Comparison of ENCODE assay signal across 22 cellular contexts in the genomic region with DNA sequence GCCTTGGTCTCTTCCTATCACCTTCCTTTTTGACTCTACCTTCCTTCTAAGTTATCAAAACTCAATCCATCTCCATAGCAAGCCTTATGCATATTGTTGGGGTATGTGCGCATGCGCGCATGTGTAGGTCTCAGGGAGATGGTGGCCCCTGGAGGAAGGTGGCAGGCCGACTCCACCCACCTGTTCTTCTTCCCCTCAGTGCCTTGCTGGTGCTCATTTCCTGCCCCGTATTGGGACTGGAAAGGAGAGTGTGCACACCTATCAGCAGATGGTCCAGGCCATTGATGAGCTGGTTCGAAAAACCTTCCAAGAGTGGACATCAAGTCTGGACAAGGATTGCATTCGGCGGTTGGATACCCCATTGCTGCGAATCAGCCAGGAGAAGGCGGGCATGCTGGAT. TPM values are rescaled to one million over a fixed set of nuclear protein-coding genes. Genes with fewer than 3 reads are reported as not detected.
"Had no signal": no experiment of that assay in that cellular context is flagged by ENCODE, and none has a peak within 500 bp of the region (broad histone marks: within the 10 kb centered on the region; RNA-seq: fewer than 3 reads in every experiment).

No MANE protein-coding gene starts in this region.

- H3K9me3 Mint-ChIP-seq: nephron; stimulated activated effector memory CD8-positive, alpha-beta T cell treated with anti-CD3 and anti-CD28 coated beads, Interleukin-12 subunit alpha, Interleukin-12 subunit beta, amount 100 ng/mL, for 72 hours; type B pancreatic cell had no signal

- H3K4me3 ChIP-seq: dorsolateral prefrontal cortex, heart left ventricle, lung, psoas muscle, right lobe of liver, suprapubic skin, thyroid gland had no signal

- DNase-seq: cortex of kidney; dorsolateral prefrontal cortex; effector CD8-positive, alpha-beta T cell; heart left ventricle; hippocampal formation; left colon; left ventricle myocardium superior; mesenchymal stem cell; psoas muscle; right lobe of liver; stimulated activated CD4-positive, alpha-beta T cell treated with anti-CD3 and anti-CD28 coated beads, Interleukin-4, amount 100 ng/mL, for 1 hour; stimulated activated CD8-positive, alpha-beta memory T cell treated with anti-CD3 and anti-CD28 coated beads, Interleukin-4, amount 100 ng/mL, for 48 hours; stimulated activated naive CD8-positive, alpha-beta T cell treated with anti-CD3 and anti-CD28 coated beads, Interleukin-15, Interleukin-2, amounts not matched to agents 100 U/mL and 50 U/mL, for 24 hours; thyroid gland had no signal

- H3K9me3 ChIP-seq: heart left ventricle, psoas muscle, right lobe of liver, suprapubic skin, thyroid gland had no signal

- FAIRE-seq: frontal cortex had no signal

- H2AFZ ChIP-seq: parathyroid adenoma had no signal

- H3K36me3 Mint-ChIP-seq: stimulated activated effector memory CD8-positive, alpha-beta T cell treated with anti-CD3 and anti-CD28 coated beads, Interleukin-12 subunit alpha, Interleukin-12 subunit beta, amount 100 ng/mL, for 72 hours; type B pancreatic cell had no signal

- H3K27me3 ChIP-seq: right lobe of liver, thyroid gland had no signal

- H3K4me1 ChIP-seq: psoas muscle, right lobe of liver had no signal

- H3K36me3 ChIP-seq: heart left ventricle, right lobe of liver, suprapubic skin, thyroid gland had no signal

- H3K79me2 ChIP-seq: parathyroid adenoma had no signal

- H3K4me3 Mint-ChIP-seq: nephron; stimulated activated effector memory CD8-positive, alpha-beta T cell treated with anti-CD3 and anti-CD28 coated beads, Interleukin-12 subunit alpha, Interleukin-12 subunit beta, amount 100 ng/mL, for 72 hours; type B pancreatic cell had no signal

- H3K27ac ChIP-seq: dorsolateral prefrontal cortex, heart left ventricle, parathyroid adenoma, psoas muscle, right lobe of liver, suprapubic skin, thyroid gland had no signal

- H3K27ac Mint-ChIP-seq: stimulated activated effector memory CD8-positive, alpha-beta T cell treated with anti-CD3 and anti-CD28 coated beads, Interleukin-12 subunit alpha, Interleukin-12 subunit beta, amount 100 ng/mL, for 72 hours; type B pancreatic cell had no signal

- H3K4me1 Mint-ChIP-seq: stimulated activated effector memory CD8-positive, alpha-beta T cell treated with anti-CD3 and anti-CD28 coated beads, Interleukin-12 subunit alpha, Interleukin-12 subunit beta, amount 100 ng/mL, for 72 hours had no signal

- H3K9ac ChIP-seq: parathyroid adenoma had no signal

RNA-seq across cellular contexts. Expression of gene DNAH2, which starts 25.2 kb away (rescaled TPM):
- total RNA-seq: glomerular endothelial cell had no signal
